Comparison of ENCODE assay signal across 11 cellular contexts in genomic region chr2:108536133-108536780, GRCh38. TPM values are rescaled to one million over a fixed set of nuclear protein-coding genes. Genes with fewer than 3 reads are reported as not detected.
DNase-seq lines count a peak whose midpoint lies in the region; ATAC-seq and TF ChIP-seq lines count a peak whose summit lies in the region.
"Had no signal": no experiment of that assay in that cellular context is flagged by ENCODE, and none has a peak within 500 bp of the region (broad histone marks: within the 10 kb centered on the region; RNA-seq: fewer than 3 reads in every experiment).

No MANE protein-coding gene starts in this region.

- CTCF ChIA-PET in activated naive CD4-positive, alpha-beta T cell treated with anti-CD3 and anti-CD28 coated beads, Interleukin-2, amount 10 ng/mL, durations not matched to agents 7 days and 5 days (lab: Charles Lee), result interaction anchor here (0.9 to 1.8 kb wide), 2 partner anchors 30 to 48 kb away, joined by 3 to 6 read pairs; no protein-coding TSS in a partner anchor
- CTCF ChIA-PET in WTC11 (lab: Charles Lee), result no interaction called here

- H3K27me3 Mint-ChIP-seq in activated naive CD4-positive, alpha-beta T cell treated with anti-CD3 and anti-CD28 coated beads, Interleukin-2, amount 10 ng/mL, durations not matched to agents 7 days and 5 days, result no peaks in the 10 kb centered on the region
- H3K27me3 Mint-ChIP-seq in WTC11 (ENCODE audit: low read depth) (peaks cover 12% of the 10 kb centered on the region), glutamatergic neuron (ENCODE audit: unreplicated experiment) (peaks cover 1% of the 10 kb centered on the region)
- H3K27me3 Mint-ChIP-seq in naive thymus-derived CD8-positive, alpha-beta T cell, result no peaks in the 10 kb centered on the region

- intact Hi-C loops in stomach (cut with DNase I; ENCODE audit: low total_unique reads), result no loop called here

- no peaks in the 10 kb centered on the region for H3K9me3 ChIP-seq in stomach
- H3K9me3 ChIP-seq: testis had no signal

- TF ChIP-seq POLR2A in stomach (IDR thresholded peaks at IDR 0.05), result no peak

- ATAC-seq in WTC11 (no peak), HG03108 (IDR thresholded peaks at IDR 0.05; ENCODE audit: unreplicated experiment) (no peak)
- no peak for ATAC-seq in naive thymus-derived CD8-positive, alpha-beta T cell

- WGBS in stomach, 5 donors, result 82 to 91% (median 86%) methylated on average over 7 of the region's 7 CpGs

- H3K4me1 Mint-ChIP-seq in activated naive CD4-positive, alpha-beta T cell treated with anti-CD3 and anti-CD28 coated beads, Interleukin-2, amount 10 ng/mL, durations not matched to agents 7 days and 5 days, result peaks cover 44% of the 10 kb centered on the region
- peaks cover 41% of the 10 kb centered on the region for H3K4me1 Mint-ChIP-seq in WTC11
- H3K4me1 Mint-ChIP-seq in glutamatergic neuron (ENCODE audit: low read depth, unreplicated experiment), result peaks cover 6% of the 10 kb centered on the region
- H3K4me1 Mint-ChIP-seq in naive thymus-derived CD8-positive, alpha-beta T cell, result peaks cover 13 to 28% (median 24%) of the 10 kb centered on the region in 4 donors

- H3K36me3 Mint-ChIP-seq in activated naive CD4-positive, alpha-beta T cell treated with anti-CD3 and anti-CD28 coated beads, Interleukin-2, amount 10 ng/mL, durations not matched to agents 7 days and 5 days, result peaks cover 5% of the 10 kb centered on the region
- H3K36me3 Mint-ChIP-seq in WTC11, result no peaks in the 10 kb centered on the region
- no peaks in the 10 kb centered on the region for H3K36me3 Mint-ChIP-seq in glutamatergic neuron (ENCODE audit: unreplicated experiment)
- peaks cover 0 to 2% (median 0%) of the 10 kb centered on the region in 3 donors for H3K36me3 Mint-ChIP-seq in naive thymus-derived CD8-positive, alpha-beta T cell

- peak overlapping the region in 2 of 5 donors; percentile 20 to 99 for H3K27ac ChIP-seq in stomach

- H3K4me1 ChIP-seq in stomach, result peaks cover 16 to 63% (median 46%) of the 10 kb centered on the region in 4 donors

- H3K4me3 Mint-ChIP-seq in activated naive CD4-positive, alpha-beta T cell treated with anti-CD3 and anti-CD28 coated beads, Interleukin-2, amount 10 ng/mL, durations not matched to agents 7 days and 5 days, result peak overlapping the region; percentile 19
- H3K4me3 Mint-ChIP-seq in WTC11 (peak overlapping the region; percentile 92), glutamatergic neuron (ENCODE audit: unreplicated experiment) (peak overlapping the region; percentile 59)
- peak overlapping the region in 5 of 10 donors; percentile 30 to 98 (median 34) for H3K4me3 Mint-ChIP-seq in naive thymus-derived CD8-positive, alpha-beta T cell

- POLR2A ChIA-PET in WTC11 (lab: Charles Lee), result no interaction called here
- POLR2A ChIA-PET in naive thymus-derived CD8-positive, alpha-beta T cell (lab: Charles Lee), result no interaction called here

- no peaks in the 10 kb centered on the region for H3K36me3 ChIP-seq in stomach

- H3K9me3 Mint-ChIP-seq in activated naive CD4-positive, alpha-beta T cell treated with anti-CD3 and anti-CD28 coated beads, Interleukin-2, amount 10 ng/mL, durations not matched to agents 7 days and 5 days, result no peaks in the 10 kb centered on the region
- H3K9me3 Mint-ChIP-seq in WTC11 (no peaks in the 10 kb centered on the region), glutamatergic neuron (ENCODE audit: unreplicated experiment) (peaks cover 1% of the 10 kb centered on the region)
- no peaks in the 10 kb centered on the region for H3K9me3 Mint-ChIP-seq in naive thymus-derived CD8-positive, alpha-beta T cell

- H3K27ac Mint-ChIP-seq in activated naive CD4-positive, alpha-beta T cell treated with anti-CD3 and anti-CD28 coated beads, Interleukin-2, amount 10 ng/mL, durations not matched to agents 7 days and 5 days, result no peak overlapping the region
- H3K27ac Mint-ChIP-seq in WTC11 (no peak overlapping the region), glutamatergic neuron (ENCODE audit: unreplicated experiment) (no peak overlapping the region)
- H3K27ac Mint-ChIP-seq in naive thymus-derived CD8-positive, alpha-beta T cell, result peak overlapping the region in 1 of 10 donors; percentile 50

- no peak for TF ChIP-seq EP300 in stomach (IDR thresholded peaks at IDR 0.05)

- no peaks in the 10 kb centered on the region for H3K27me3 ChIP-seq in stomach
- H3K27me3 ChIP-seq: testis had no signal

- DNase-seq in activated naive CD4-positive, alpha-beta T cell treated with anti-CD3 and anti-CD28 coated beads, Interleukin-2, amount 10 ng/mL, durations not matched to agents 7 days and 5 days, result no peak
- DNase-seq in activated naive CD4-positive, alpha-beta T cell treated with anti-CD3 and anti-CD28 coated beads, Interleukin-2, amount 50 U/mL, for 16 hours, result no peak
- DNase-seq in WTC11 (ENCODE audit: low spot score) (no peak), glutamatergic neuron (no peak), stomach (no peak), KG1 (lab: John Stamatoyannopoulos, UW) (no peak)
- DNase-seq in naive thymus-derived CD8-positive, alpha-beta T cell, result no peak
- DNase-seq: cerebellar nuclear complex, occipital lobe, testis had no signal

- H3K4me3 ChIP-seq in stomach, result peak overlapping the region; percentile 60 to 66 (median 66)

- TF ChIP-seq CTCF in WTC11 (IDR thresholded peaks at IDR 0.05), result no peak
- TF ChIP-seq CTCF in glutamatergic neuron (IDR thresholded peaks at IDR 0.05; ENCODE audit: partially characterized antibody, unreplicated experiment), result no peak
- TF ChIP-seq CTCF in stomach (IDR thresholded peaks at IDR 0.05), result no peak

TF ChIP-seq in WTC11, 78 proteins besides CTCF, POLR2A, EP300 and RAD21:
- TF ChIP-seq CBFB (CRISPR knock-in tag; IDR thresholded peaks at IDR 0.05; ENCODE audit: low read depth) (no peak), USF2 (CRISPR knock-in tag; IDR thresholded peaks at IDR 0.05) (no peak), EMX1 (CRISPR knock-in tag; IDR thresholded peaks at IDR 0.05) (no peak), NR2C2 (CRISPR knock-in tag; IDR thresholded peaks at IDR 0.05) (no peak), NFYB (CRISPR knock-in tag; conservative IDR thresholded peaks at IDR 0.05; ENCODE audit: low read depth) (no peak), GABPB1 (CRISPR knock-in tag; IDR thresholded peaks at IDR 0.05) (no peak), TEAD1 (CRISPR knock-in tag; IDR thresholded peaks at IDR 0.05) (no peak), FOXP4 (CRISPR knock-in tag; IDR thresholded peaks at IDR 0.05) (no peak), ZNF512 (CRISPR knock-in tag; IDR thresholded peaks at IDR 0.05; ENCODE audit: borderline replicate concordance) (no peak)
TF ChIP-seq in WTC11: peak in this region for 0.

RNA-seq across cellular contexts. Expression of gene LIMS1, which starts 2.0 kb away (rescaled TPM):
- total RNA-seq in WTC11 (2021), result 40.7 to 50.6 TPM (median 43.4 TPM) in 3 replicates
- 18.5 TPM for total RNA-seq in glutamatergic neuron (ENCODE audit: unreplicated experiment)
- 100 to 1,000 TPM in 1 of 5 donors, 10 to 100 TPM in 4; 21.0 to 136 (median 35.2) TPM for total RNA-seq in stomach
- polyA plus RNA-seq in stomach, result 10 to 100 TPM; 11.9 to 33.3 (median 33.1) TPM
- total RNA-seq in naive thymus-derived CD8-positive, alpha-beta T cell, result 10 to 100 TPM; 20.9 to 22.2 TPM
- polyA plus RNA-seq in naive thymus-derived CD8-positive, alpha-beta T cell, result 10 to 100 TPM; 21.8 to 25.9 (median 21.9) TPM
